14 cellular contexts compared by ENCODE assay signal in the genomic region with DNA sequence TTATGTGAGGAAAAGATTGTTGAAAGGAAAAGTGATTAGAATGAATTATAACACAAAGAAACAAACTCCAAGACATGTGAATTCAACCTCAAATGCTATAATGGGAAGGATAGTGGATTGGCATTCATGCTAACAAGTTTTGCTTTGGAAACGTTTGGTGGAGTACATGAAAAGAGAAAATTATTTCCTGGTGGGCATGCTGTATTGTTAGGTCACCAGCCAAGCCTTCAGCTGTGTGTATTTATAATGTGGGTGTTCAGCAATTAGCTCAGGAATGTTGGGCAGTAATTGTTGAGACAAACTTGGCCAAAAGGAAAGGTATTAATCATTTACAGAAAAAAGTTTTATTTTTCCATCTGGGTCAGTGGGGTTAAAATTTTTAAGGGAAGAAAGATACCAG.
DNase-seq lines count a peak whose midpoint lies in the region; ATAC-seq, FAIRE-seq and TF ChIP-seq lines count a peak whose summit lies in the region.
"Had no signal": no experiment of that assay in that cellular context is flagged by ENCODE, and none has a peak within 500 bp of the region (broad histone marks: within the 10 kb centered on the region; RNA-seq: fewer than 3 reads in every experiment).

No MANE protein-coding gene starts in this region.

- no peak overlapping the region for H3K9ac ChIP-seq in IMR-90 (ENCODE audit: low read depth, low read length)
- H3K9ac ChIP-seq in smooth muscle cell (ENCODE audit: low read depth): no peak overlapping the region

- H3K4me1 ChIP-seq in IMR-90 (ENCODE audit: control insufficient read depth, insufficient read depth, low read length) (0 out of 2 replicates have a peak, but pooled peaks cover 2% of the 10 kb centered on the region), smooth muscle cell (ENCODE audit: low read depth) (no peaks in the 10 kb centered on the region), Peyer's patch (no peaks in the 10 kb centered on the region)

- DNase-seq in IMR-90 (no peak), kidney glomerular epithelial cell (lab: John Stamatoyannopoulos, UW) (peak; percentile 58), smooth muscle cell (lab: John Stamatoyannopoulos, UW; ENCODE audit: unreplicated experiment) (no peak), NOMO-1 treated with DMSO at 0.1 percent for 48 hours (lab: John Stamatoyannopoulos, UW; ENCODE audit: unreplicated experiment) (no peak), Peyer's patch (no peak), activated gamma-delta T cell (lab: John Stamatoyannopoulos, UW) (no peak)
- DNase-seq: C1 segment of cervical spinal cord, DMS79, H7, NCI-H1417, NCI-H187 treated with DMSO at 0.1 percent for 48 hours, NCI-H345, NCI-H524 treated with DMSO at 0.1 percent for 48 hours had no signal

- H3K27ac ChIP-seq in IMR-90 (ENCODE audit: insufficient read depth, low read length) (no peak overlapping the region), smooth muscle cell (ENCODE audit: low read depth) (no peak overlapping the region), Peyer's patch (no peak overlapping the region)

- H2AFZ ChIP-seq in IMR-90 (replicated peaks; ENCODE audit: low read length, poor library complexity) (no peak overlapping the region), smooth muscle cell (ENCODE audit: low read depth) (peak overlapping the region; percentile 3)

- no peak overlapping the region for H2BK5ac ChIP-seq in IMR-90 (ENCODE audit: low read depth, low read length, poor library complexity, severe bottlenecking)

- FAIRE-seq in endometrium (lab: Jason Lieb, UNC): peak; percentile 50

- no TSS peak for BruUV-seq in IMR-90 (replicated peaks; lab: Mats Ljungman, UMichigan)

- no peak overlapping the region for H2BK20ac ChIP-seq in IMR-90 (ENCODE audit: low read depth, low read length)

- no peaks in the 10 kb centered on the region for H4K20me1 ChIP-seq in IMR-90 (ENCODE audit: insufficient read depth, low read length)
- H4K20me1 ChIP-seq in smooth muscle cell (ENCODE audit: low read depth): no peaks in the 10 kb centered on the region

- TF ChIP-seq POLR2A in IMR-90 (IDR thresholded peaks at IDR 0.05; ENCODE audit: low read depth, low read length) (no peak), Peyer's patch (IDR thresholded peaks at IDR 0.05) (no peak)

- TF ChIP-seq RAD21 in IMR-90 (IDR thresholded peaks at IDR 0.05; ENCODE audit: low read length): no peak

- in situ Hi-C loops in IMR-90 (cut with MboI; ENCODE audit: low sequenced_read_pairs): no loop called here

- no peak overlapping the region for H2BK120ac ChIP-seq in IMR-90 (ENCODE audit: low read depth, low read length)

- H2BK15ac ChIP-seq in IMR-90 (ENCODE audit: low read depth, low read length): no peak overlapping the region

- no peak overlapping the region for H4K5ac ChIP-seq in IMR-90 (ENCODE audit: low read depth, low read length)

- H4K91ac ChIP-seq in IMR-90 (ENCODE audit: insufficient read depth, low read depth, low read length): no peak overlapping the region

- H3K79me1 ChIP-seq in IMR-90 (ENCODE audit: low read depth in 1 of 2, low read length in 2 of 2): no peaks in the 10 kb centered on the region; a peak in 1 of 4 replicates

- TF ChIP-seq CTCF in IMR-90 (conservative IDR thresholded peaks at IDR 0.05; ENCODE audit: low read depth, low read length) (no peak), smooth muscle cell (IDR thresholded peaks at IDR 0.05; ENCODE audit: borderline replicate concordance, insufficient read depth, poor library complexity, severe bottlenecking) (no peak), Peyer's patch (IDR thresholded peaks at IDR 0.05) (no peak)

- no peaks in the 10 kb centered on the region; the same call in 1 of the 2 replicates for H3K9me1 ChIP-seq in IMR-90 (ENCODE audit: insufficient read depth, low read length)

- peaks cover 7% of the 10 kb centered on the region for H3K9me3 ChIP-seq in IMR-90 (ENCODE audit: control insufficient read depth, insufficient read depth, low read length)
- H3K9me3 ChIP-seq in smooth muscle cell (replicated peaks; ENCODE audit: low read depth): no peaks in the 10 kb centered on the region
- no peaks in the 10 kb centered on the region for H3K9me3 ChIP-seq in Peyer's patch

- H3K23ac ChIP-seq in IMR-90 (ENCODE audit: low read depth, low read length): no peak overlapping the region

- H3K36me3 ChIP-seq in IMR-90 (ENCODE audit: control insufficient read depth, insufficient read depth, low read length) (no peaks in the 10 kb centered on the region), smooth muscle cell (ENCODE audit: low read depth) (no peaks in the 10 kb centered on the region), Peyer's patch (no peaks in the 10 kb centered on the region)

- H4K8ac ChIP-seq in IMR-90 (ENCODE audit: low read depth in 2 of 2, low read length in 2 of 2): no peak overlapping the region

- H3K27me3 ChIP-seq in IMR-90 (ENCODE audit: control insufficient read depth, insufficient read depth, low read length): no peaks in the 10 kb centered on the region
- H3K27me3 ChIP-seq in smooth muscle cell (ENCODE audit: low read depth): no peaks in the 10 kb centered on the region
- no peaks in the 10 kb centered on the region for H3K27me3 ChIP-seq in Peyer's patch

- H3K4me2 ChIP-seq in IMR-90 (ENCODE audit: low read depth, low read length) (no peak overlapping the region), smooth muscle cell (no peak overlapping the region)

- no peak overlapping the region for H3K18ac ChIP-seq in IMR-90 (ENCODE audit: low read depth, low read length)

- dilution Hi-C loops in IMR-90 (cut with HindIII; ENCODE audit: low sequenced_read_pairs, unreplicated experiment): no loop called here

- 0 out of 2 replicates have a peak overlapping the region, but pooled peaks have one; percentile 31 for H3K14ac ChIP-seq in IMR-90 (replicated peaks; ENCODE audit: low read depth, low read length)

- no peaks in the 10 kb centered on the region for H3K79me2 ChIP-seq in smooth muscle cell (ENCODE audit: low read depth)

- no peak for ATAC-seq in IMR-90 (ENCODE audit: low read depth)

- CTCF ChIA-PET in IMR-90 (lab: Yijun Ruan, JAX): interaction anchor here (0.9 kb wide), 1 partner anchor 200 kb away, joined by 3 read pairs; no protein-coding TSS in a partner anchor

- H3K4ac ChIP-seq in IMR-90 (ENCODE audit: low read depth, low read length): no peak overlapping the region

- POLR2A ChIA-PET in IMR-90 (lab: Charles Lee; ENCODE audit: unreplicated experiment): no interaction called here

- intact Hi-C loops in IMR-90 (cut with micrococcal nuclease): no loop called here

- no peaks in the 10 kb centered on the region for H3F3A ChIP-seq in smooth muscle cell (ENCODE audit: low read depth)

- no peak overlapping the region for H2AK5ac ChIP-seq in IMR-90 (ENCODE audit: low read depth, low read length)

- H3K4me3 ChIP-seq in IMR-90 (ENCODE audit: insufficient read depth, low read depth, low read length) (no peak overlapping the region), smooth muscle cell (no peak overlapping the region), Peyer's patch (no peak overlapping the region)

- H2AK9ac ChIP-seq in IMR-90 (replicated peaks; ENCODE audit: low read depth, low read length, poor library complexity): no peak overlapping the region

- H3K56ac ChIP-seq in IMR-90 (ENCODE audit: extremely low read depth, insufficient read depth, low read length): no peak overlapping the region

- WGBS in IMR-90 (ENCODE audit: extremely low coverage in 2 of 2, insufficient read length in 1 of 2), 2 experiments: no CpG with 5 or more reads among the region's 1 CpG
- 56% methylated on average over 1 of the region's 1 CpG for WGBS in smooth muscle cell (ENCODE audit: low lambda C conversion rate)

TF ChIP-seq in IMR-90, 13 proteins besides CTCF, POLR2A, EP300 and RAD21:
- TF ChIP-seq RFX5 (IDR thresholded peaks at IDR 0.05; ENCODE audit: low read depth, low read length): no peak
- TF ChIP-seq, protein P1, sequence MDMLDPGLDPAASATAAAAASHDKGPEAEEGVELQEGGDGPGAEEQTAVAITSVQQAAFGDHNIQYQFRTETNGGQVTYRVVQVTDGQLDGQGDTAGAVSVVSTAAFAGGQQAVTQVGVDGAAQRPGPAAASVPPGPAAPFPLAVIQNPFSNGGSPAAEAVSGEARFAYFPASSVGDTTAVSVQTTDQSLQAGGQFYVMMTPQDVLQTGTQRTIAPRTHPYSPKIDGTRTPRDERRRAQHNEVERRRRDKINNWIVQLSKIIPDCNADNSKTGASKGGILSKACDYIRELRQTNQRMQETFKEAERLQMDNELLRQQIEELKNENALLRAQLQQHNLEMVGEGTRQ (IDR thresholded peaks at IDR 0.05; ENCODE audit: low read depth, low read length): no peak
- TF ChIP-seq CHD1 (IDR thresholded peaks at IDR 0.05; ENCODE audit: low read depth, low read length): no peak
- TF ChIP-seq FOS (IDR thresholded peaks at IDR 0.05; ENCODE audit: low read depth, low read length): no peak
- TF ChIP-seq SMC3 (IDR thresholded peaks at IDR 0.05; ENCODE audit: low read depth, low read length): no peak
- TF ChIP-seq CEBPB (IDR thresholded peaks at IDR 0.05; ENCODE audit: low read depth, low read length): no peak
- TF ChIP-seq MAZ (IDR thresholded peaks at IDR 0.05; ENCODE audit: borderline replicate concordance, low read depth, low read length): no peak
- TF ChIP-seq BHLHE40 (IDR thresholded peaks at IDR 0.05; ENCODE audit: low read depth, low read length): no peak
- no peak for TF ChIP-seq NFE2L2 (IDR thresholded peaks at IDR 0.05; ENCODE audit: low read depth, low read length)
- TF ChIP-seq, protein P2, sequence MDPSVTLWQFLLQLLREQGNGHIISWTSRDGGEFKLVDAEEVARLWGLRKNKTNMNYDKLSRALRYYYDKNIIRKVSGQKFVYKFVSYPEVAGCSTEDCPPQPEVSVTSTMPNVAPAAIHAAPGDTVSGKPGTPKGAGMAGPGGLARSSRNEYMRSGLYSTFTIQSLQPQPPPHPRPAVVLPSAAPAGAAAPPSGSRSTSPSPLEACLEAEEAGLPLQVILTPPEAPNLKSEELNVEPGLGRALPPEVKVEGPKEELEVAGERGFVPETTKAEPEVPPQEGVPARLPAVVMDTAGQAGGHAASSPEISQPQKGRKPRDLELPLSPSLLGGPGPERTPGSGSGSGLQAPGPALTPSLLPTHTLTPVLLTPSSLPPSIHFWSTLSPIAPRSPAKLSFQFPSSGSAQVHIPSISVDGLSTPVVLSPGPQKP (IDR thresholded peaks at IDR 0.05; ENCODE audit: borderline replicate concordance, low read depth, low read length): no peak
- TF ChIP-seq MAFK (IDR thresholded peaks at IDR 0.05; ENCODE audit: low read depth, low read length): no peak
- TF ChIP-seq MXI1 (IDR thresholded peaks at IDR 0.05; ENCODE audit: borderline replicate concordance, low read depth, low read length): no peak
- TF ChIP-seq RCOR1 (IDR thresholded peaks at IDR 0.05; ENCODE audit: insufficient replicate concordance, low read length): no peak
